ENCODE assay signal across 16 cellular contexts in the genomic region with DNA sequence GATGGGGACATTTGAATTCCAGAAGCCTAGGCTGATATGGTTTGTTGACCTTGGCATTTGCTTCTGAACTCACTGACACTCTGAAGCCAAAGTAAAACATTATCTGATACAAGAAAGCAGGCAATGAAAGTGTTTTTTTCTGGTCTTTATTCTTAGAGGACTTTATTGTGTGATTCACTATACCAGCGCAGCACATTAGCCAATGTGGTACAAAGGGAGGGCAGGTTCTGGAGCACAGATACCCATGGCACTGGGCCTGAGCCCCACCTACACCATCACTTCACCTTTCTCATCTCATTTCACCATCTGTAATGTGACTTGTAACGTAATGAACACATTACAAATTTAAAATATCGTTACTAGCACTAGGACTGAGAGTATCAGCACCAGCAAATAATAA.
DNase-seq lines count a peak whose midpoint lies in the region; ATAC-seq and TF ChIP-seq lines count a peak whose summit lies in the region.
"Had no signal": no experiment of that assay in that cellular context is flagged by ENCODE, and none has a peak within 500 bp of the region (broad histone marks: within the 10 kb centered on the region; RNA-seq: fewer than 3 reads in every experiment).

No MANE protein-coding gene starts in this region.

- H3K14ac ChIP-seq in mesenchymal stem cell (ENCODE audit: low read length in 2 of 2) (no peak overlapping the region), neuronal stem cell (ENCODE audit: low read length) (no peak overlapping the region)

- H4K8ac ChIP-seq in mesenchymal stem cell (ENCODE audit: low read length) (peak overlapping the region; percentile 88), neuronal stem cell (ENCODE audit: low read depth, low read length) (no peak overlapping the region)

- H3K4me3 ChIP-seq in Panc1 (ENCODE audit: low read depth in 2 of 2, low read length in 2 of 2) = no peak overlapping the region
- H3K4me3 ChIP-seq in coronary artery = no peak overlapping the region
- H3K4me3 ChIP-seq in mesenchymal stem cell (ENCODE audit: insufficient read depth in 1 of 2, low read depth in 1 of 2, low read length in 2 of 2) = no peak overlapping the region
- no peak overlapping the region for H3K4me3 ChIP-seq in thyroid gland (replicated peaks in 1 of 3)
- no peak overlapping the region for H3K4me3 ChIP-seq in neuronal stem cell (ENCODE audit: low read length in 2 of 2)
- H3K4me3 ChIP-seq: lung, spleen had no signal

- H3K4me2 ChIP-seq in mesenchymal stem cell (ENCODE audit: low read length, poor library complexity, severe bottlenecking) (no peak overlapping the region), neuronal stem cell (ENCODE audit: insufficient read depth, low read length, poor library complexity, severe bottlenecking) (no peak overlapping the region)
- H3K4me2 ChIP-seq: KMS-11 had no signal

- H3K4ac ChIP-seq in mesenchymal stem cell (ENCODE audit: low read depth in 1 of 2, low read length in 2 of 2) (peak overlapping the region in 1 of 2 experiments; percentile 74), neuronal stem cell (ENCODE audit: low read length) (no peak overlapping the region)

- H3K9me3 ChIP-seq in Panc1 (ENCODE audit: control insufficient read depth, insufficient read depth, low read depth, low read length) (peaks cover 13% of the 10 kb centered on the region; the same call in 1 of the 2 replicates), mesenchymal stem cell (ENCODE audit: control insufficient read depth, low read length) (peaks cover 4% of the 10 kb centered on the region), thyroid gland (no peaks in the 10 kb centered on the region), neuronal stem cell (replicated peaks in 1 of 2; ENCODE audit: control insufficient read depth in 2 of 2, insufficient read depth in 1 of 2, low read depth in 1 of 2, low read length in 2 of 2) (peaks cover 2 to 13% of the 10 kb centered on the region in 2 donors)
- H3K9me3 ChIP-seq: neutrophil had no signal

- H3K9ac ChIP-seq in mesenchymal stem cell (ENCODE audit: low read length) (peak overlapping the region; percentile 78), neuronal stem cell (ENCODE audit: low read depth, low read length, poor library complexity) (no peak overlapping the region)
- H3K9ac ChIP-seq: KMS-11 had no signal

- H3K23ac ChIP-seq in mesenchymal stem cell (ENCODE audit: low read length in 2 of 2) (no peak overlapping the region), neuronal stem cell (ENCODE audit: low read depth, low read length, poor library complexity) (no peak overlapping the region)

- H3K79me1 ChIP-seq in mesenchymal stem cell (replicated peaks; ENCODE audit: low read length, poor library complexity, severe bottlenecking) (no peaks in the 10 kb centered on the region), neuronal stem cell (ENCODE audit: low read depth, low read length) (no peaks in the 10 kb centered on the region)

- H2AFZ ChIP-seq in mesenchymal stem cell (ENCODE audit: low read depth, low read length) = no peak overlapping the region
- no peak overlapping the region for H2AFZ ChIP-seq in neuronal stem cell (ENCODE audit: low read length)

- no peak overlapping the region for H2BK120ac ChIP-seq in mesenchymal stem cell (ENCODE audit: low read depth, low read length)
- H2BK120ac ChIP-seq in neuronal stem cell (ENCODE audit: low read depth, low read length) = no peak overlapping the region

- TF ChIP-seq CTCF in Panc1 (IDR thresholded peaks at IDR 0.05) (no peak), coronary artery (IDR thresholded peaks at IDR 0.05) (no peak), thyroid gland (IDR thresholded peaks at IDR 0.05) (no peak)

- peak overlapping the region; percentile 70; the same call in 1 of the 2 replicates for H3K27ac ChIP-seq in Panc1 (ENCODE audit: low read length)
- H3K27ac ChIP-seq in coronary artery = peak overlapping the region; percentile 13 to 76
- H3K27ac ChIP-seq in mesenchymal stem cell (ENCODE audit: low read length, poor library complexity, severe bottlenecking) = no peak overlapping the region
- peak overlapping the region in 2 of 3 donors; percentile 14 to 33 for H3K27ac ChIP-seq in thyroid gland
- no peak overlapping the region for H3K27ac ChIP-seq in neuronal stem cell (replicated peaks; ENCODE audit: low read length)
- H3K27ac ChIP-seq: C4-2B, HL-60, KMS-11, neutrophil had no signal

- no peak overlapping the region for H2AK5ac ChIP-seq in mesenchymal stem cell (ENCODE audit: low read length, severe bottlenecking)
- no peak overlapping the region for H2AK5ac ChIP-seq in neuronal stem cell (ENCODE audit: low read depth, low read length)

- no TSS peak for BruUV-seq in Panc1 (replicated peaks; lab: Mats Ljungman, UMichigan)

- H3K18ac ChIP-seq in mesenchymal stem cell (ENCODE audit: low read depth in 1 of 2, low read length in 2 of 2) (no peak overlapping the region), neuronal stem cell (ENCODE audit: low read length) (no peak overlapping the region)

- CTCF ChIA-PET in Panc1 (lab: Charles Lee) = no interaction called here

- no peak for TF ChIP-seq POLR2A in thyroid gland (IDR thresholded peaks at IDR 0.05)

- intact Hi-C loops in Panc1 (cut with micrococcal nuclease; ENCODE audit: unreplicated experiment) = no loop called here
- intact Hi-C loops in thyroid gland (cut with DNase I) = no loop called here

- H3K4me1 ChIP-seq in Panc1 (ENCODE audit: control insufficient read depth, insufficient read depth, low read length) (peaks cover 32% of the 10 kb centered on the region), mesenchymal stem cell (ENCODE audit: control insufficient read depth, insufficient read depth, low read depth, low read length) (peaks cover 9% of the 10 kb centered on the region), thyroid gland (peaks cover 11 to 20% of the 10 kb centered on the region in 2 donors), neuronal stem cell (ENCODE audit: control insufficient read depth in 2 of 2, insufficient read depth in 1 of 2, low read depth in 1 of 2, low read length in 2 of 2) (peaks cover 0 to 15% of the 10 kb centered on the region in 2 donors)

- ATAC-seq in Panc1 (no peak), GM18520 (IDR thresholded peaks at IDR 0.05; ENCODE audit: unreplicated experiment) (no peak), GM21381 (IDR thresholded peaks at IDR 0.05; ENCODE audit: unreplicated experiment) (no peak)

- H3K27me3 ChIP-seq in Panc1 (ENCODE audit: control insufficient read depth, insufficient read depth, low read length) = no peaks in the 10 kb centered on the region
- no peaks in the 10 kb centered on the region for H3K27me3 ChIP-seq in mesenchymal stem cell (ENCODE audit: control insufficient read depth in 1 of 2, insufficient read depth in 1 of 2, low read length in 2 of 2)
- no peaks in the 10 kb centered on the region for H3K27me3 ChIP-seq in thyroid gland
- no peaks in the 10 kb centered on the region for H3K27me3 ChIP-seq in neuronal stem cell (ENCODE audit: control insufficient read depth in 3 of 3, insufficient read depth in 3 of 3, low read depth in 1 of 3, low read length in 3 of 3)
- H3K27me3 ChIP-seq: spleen had no signal

- H4K91ac ChIP-seq in mesenchymal stem cell (ENCODE audit: low read length) = no peak overlapping the region
- no peak overlapping the region for H4K91ac ChIP-seq in neuronal stem cell (ENCODE audit: low read depth, low read length, poor library complexity)

- H2BK5ac ChIP-seq in mesenchymal stem cell (ENCODE audit: low read depth, low read length, poor library complexity, severe bottlenecking) (no peak overlapping the region), neuronal stem cell (ENCODE audit: low read length) (no peak overlapping the region)

- H3K36me3 ChIP-seq in Panc1 (ENCODE audit: control insufficient read depth, insufficient read depth, low read length) (no peaks in the 10 kb centered on the region), mesenchymal stem cell (ENCODE audit: control insufficient read depth in 1 of 2, insufficient read depth in 2 of 2, low read depth in 1 of 2, low read length in 2 of 2) (no peaks in the 10 kb centered on the region), thyroid gland (no peaks in the 10 kb centered on the region), neuronal stem cell (replicated peaks in 1 of 2; ENCODE audit: control insufficient read depth in 2 of 2, insufficient read depth in 2 of 2, low read length in 2 of 2) (no peaks in the 10 kb centered on the region)
- H3K36me3 ChIP-seq: neutrophil, spleen had no signal

- WGBS in mesenchymal stem cell = 100% methylated on average over 1 of the region's 3 CpGs
- 61 to 75% methylated on average over 3 of the region's 3 CpGs for WGBS in thyroid gland, 2 donors
- WGBS in neuronal stem cell (ENCODE audit: extremely low coverage in 2 of 2, insufficient read length in 2 of 2, insufficient replicate concordance in 1 of 2), 2 donors = 100% methylated on average over 2 of the region's 3 CpGs; no CpG with 5 or more reads in 1 of the 2 donors

- H2BK15ac ChIP-seq in mesenchymal stem cell (ENCODE audit: low read depth, poor library complexity, severe bottlenecking) = no peak overlapping the region
- no peak overlapping the region for H2BK15ac ChIP-seq in neuronal stem cell (ENCODE audit: low read length)

- in situ Hi-C loops in Panc1 (cut with HindIII; ENCODE audit: low pct_unique_long_range_greater_than_20kb, low sequenced_read_pairs) = no loop called here

- DNase-seq in Panc1 (ENCODE audit: low read depth, low spot score) (no peak), coronary artery (ENCODE audit: low spot score) (no peak), mesenchymal stem cell (no peak), thyroid gland (no peak), neuronal stem cell (ENCODE audit: low spot score) (no peak)
- DNase-seq: activated CD8-positive, alpha-beta memory T cell treated with anti-CD3 and anti-CD28 coated beads, Interleukin-2, amount 50 U/mL, for 48 hours; DMS79 treated with DMSO at 0.1 percent for 48 hours; NCI-H146; spleen had no signal

- peak overlapping the region; percentile 87 to 95 for H2BK12ac ChIP-seq in mesenchymal stem cell (ENCODE audit: low read length in 2 of 2)
- no peak overlapping the region for H2BK12ac ChIP-seq in neuronal stem cell (ENCODE audit: low read length)

- POLR2A ChIA-PET in Panc1 (lab: Charles Lee) = no interaction called here

Comparison
In these comparisons a context has a peak if more than half of its experiments do, and no peak if none do; other contexts are left out.
1. H3K27ac ChIP-seq: peak in Panc1 (single experiment), coronary artery (2 of 2) and thyroid gland (2 of 3); none in mesenchymal stem cell (single experiment) and neuronal stem cell (single experiment).